ENCODE assay signal across 6 cellular contexts in the genomic region with DNA sequence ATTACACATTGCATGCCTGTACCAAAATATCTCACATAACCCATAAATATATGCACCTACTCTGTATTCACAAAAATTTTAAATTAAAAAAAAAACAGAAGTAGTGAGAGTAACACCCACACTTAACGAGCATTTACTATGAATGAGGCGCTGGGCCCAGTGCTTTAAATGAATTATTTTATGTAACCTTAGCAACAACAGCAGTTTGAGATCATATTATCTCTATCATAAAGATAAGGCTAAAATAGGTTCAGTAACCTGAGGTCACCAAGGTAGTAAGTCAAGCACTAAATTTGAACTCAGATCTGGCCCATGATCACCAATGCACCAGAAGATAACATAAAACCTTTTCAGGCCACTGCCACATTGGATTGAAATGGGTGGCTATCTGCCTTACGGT. TPM values are rescaled to one million over a fixed set of nuclear protein-coding genes. Genes with fewer than 3 reads are reported as not detected.
"Had no signal": no experiment of that assay in that cellular context is flagged by ENCODE, and none has a peak within 500 bp of the region (broad histone marks: within the 10 kb centered on the region; RNA-seq: fewer than 3 reads in every experiment).

No MANE protein-coding gene starts in this region.

- DNase-seq: IMR-90, KBM-7, KG1 had no signal

- H3K4me3 ChIP-seq: K562 had no signal

- ATAC-seq: HepG2, K562 had no signal

RNA-seq across cellular contexts. Expression of gene PROM1, which starts 5.3 kb away (rescaled TPM):
- total RNA-seq: HT1080, IMR-90, K562 had no signal
